Comparison of ENCODE assay signal across 8 cellular contexts in the genomic region with DNA sequence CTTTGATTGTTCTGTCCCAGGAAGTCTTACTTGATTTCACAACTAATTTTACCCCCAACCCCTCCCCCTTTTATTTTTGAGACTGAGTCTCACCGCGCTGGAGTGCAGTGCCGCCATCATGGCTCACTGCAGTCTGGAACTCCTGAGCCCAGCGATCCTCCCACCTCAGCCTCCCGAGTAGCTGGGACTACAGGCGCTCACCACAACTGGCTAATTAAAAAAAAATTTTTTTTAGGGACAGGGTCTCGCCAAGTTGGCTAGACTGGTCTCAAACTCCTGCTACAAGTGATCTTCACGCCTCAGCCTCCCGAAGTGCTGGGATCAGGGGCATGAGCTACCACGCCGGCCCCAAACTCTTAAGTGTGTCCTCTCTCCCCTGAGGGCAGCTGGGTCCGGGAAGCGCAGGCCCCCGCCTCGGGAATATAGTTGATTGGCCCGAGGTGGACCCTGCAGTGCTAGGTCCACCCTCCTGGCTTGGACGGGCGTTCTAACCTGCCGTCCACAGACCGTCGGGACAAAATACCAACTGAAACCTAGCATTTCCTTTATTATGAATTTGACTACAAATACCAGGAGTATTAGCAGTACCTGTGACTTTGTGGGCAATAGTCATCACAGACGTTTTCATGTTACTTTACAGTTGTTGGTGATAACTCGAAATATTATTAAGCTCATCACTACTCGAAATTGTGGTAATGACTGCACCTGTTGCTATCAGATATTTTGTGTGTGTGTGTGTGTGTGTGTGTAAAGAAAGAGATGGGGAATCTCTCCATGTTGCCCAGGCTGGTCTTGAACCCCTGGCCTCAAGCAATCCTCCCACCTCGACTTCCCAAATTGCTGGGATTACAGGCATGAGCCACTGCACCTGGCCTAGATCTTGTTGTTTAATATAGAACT. TPM values are rescaled to one million over a fixed set of nuclear protein-coding genes. Genes with fewer than 3 reads are reported as not detected.
DNase-seq lines count a peak whose midpoint lies in the region; ATAC-seq and TF ChIP-seq lines count a peak whose summit lies in the region.

No MANE protein-coding gene starts in this region.

- no peaks in the 10 kb centered on the region for H3K36me3 Mint-ChIP-seq in WTC11

- H3K4me1 Mint-ChIP-seq in WTC11 = peaks cover 35% of the 10 kb centered on the region

- no peaks in the 10 kb centered on the region; the same call in 1 of the 2 replicates for H3K9me3 Mint-ChIP-seq in WTC11

- peak overlapping the region; percentile 68 for H3K4me3 Mint-ChIP-seq in WTC11

- H3K27ac ChIP-seq in GM23248 (peak overlapping the region; percentile 9; the same call in 1 of the 2 replicates), right atrium auricular region (peak overlapping the region; percentile 75 to 86)

- no peaks in the 10 kb centered on the region for H3K9me2 ChIP-seq in GM23248 (ENCODE audit: insufficient read depth)

- H3K4me2 ChIP-seq in GM23248 (ENCODE audit: unreplicated experiment) = peak overlapping the region; percentile 82
- H3K4me2 ChIP-seq in skeletal muscle satellite cell (ENCODE audit: low read length) = peak overlapping the region; percentile 93

- H3F3A ChIP-seq in GM23248 (ENCODE audit: insufficient read depth) = peaks cover 10% of the 10 kb centered on the region; the same call in 1 of the 2 replicates

- peak overlapping the region; percentile 86 for H2AFZ ChIP-seq in GM23248

- POLR2A ChIA-PET in WTC11 (lab: Charles Lee) = interaction anchor here (0.6 to 1.3 kb wide), 4 partner anchors 48 to 142 kb away, joined by 3 to 6 read pairs (median 4); partner anchors contain the start of gene LIN9

- H3K27me3 ChIP-seq in GM23248 (replicated peaks; ENCODE audit: insufficient read depth) (no peaks in the 10 kb centered on the region), right atrium auricular region (no peaks in the 10 kb centered on the region), skeletal muscle satellite cell (ENCODE audit: control insufficient read depth, insufficient read depth, low read length) (peaks cover 3% of the 10 kb centered on the region)

- no peak for ATAC-seq in WTC11
- ATAC-seq in HG02885 (IDR thresholded peaks at IDR 0.05; ENCODE audit: poor library complexity, unreplicated experiment) = no peak
- no peak for ATAC-seq in GM19455 (IDR thresholded peaks at IDR 0.05; ENCODE audit: unreplicated experiment)

- H3K4me1 ChIP-seq in GM23248 (ENCODE audit: insufficient read depth) (peaks cover 18% of the 10 kb centered on the region), right atrium auricular region (peaks cover 0 to 36% of the 10 kb centered on the region in 2 donors), skeletal muscle satellite cell (ENCODE audit: control insufficient read depth, insufficient read depth, low read length) (peaks cover 35% of the 10 kb centered on the region)

- H3K9me3 ChIP-seq in GM23248 (ENCODE audit: low read depth) = no peaks in the 10 kb centered on the region
- no peaks in the 10 kb centered on the region for H3K9me3 ChIP-seq in right atrium auricular region
- no peaks in the 10 kb centered on the region for H3K9me3 ChIP-seq in skeletal muscle satellite cell (replicated peaks; ENCODE audit: low read length)

- H3K36me3 ChIP-seq in GM23248 (ENCODE audit: low read depth) (no peaks in the 10 kb centered on the region), right atrium auricular region (no peaks in the 10 kb centered on the region), skeletal muscle satellite cell (ENCODE audit: insufficient read depth, low read length) (no peaks in the 10 kb centered on the region)

- H3K79me2 ChIP-seq in GM23248 (ENCODE audit: insufficient read depth) = peaks cover 37% of the 10 kb centered on the region

- no peaks in the 10 kb centered on the region for H3K27me3 Mint-ChIP-seq in WTC11 (ENCODE audit: low read depth)

- no peaks in the 10 kb centered on the region for H4K20me1 ChIP-seq in GM23248 (ENCODE audit: insufficient read depth)

- no peak for TF ChIP-seq CTCF in WTC11 (IDR thresholded peaks at IDR 0.05)
- TF ChIP-seq CTCF in right atrium auricular region (IDR thresholded peaks at IDR 0.05) = no peak
- no peak for TF ChIP-seq CTCF in GM13976 (IDR thresholded peaks at IDR 0.05; ENCODE audit: borderline replicate concordance, control extremely low read depth, extremely low read depth, insufficient read depth, missing control alignments)

- DNase-seq in GM23248 (no peak), WTC11 (ENCODE audit: low spot score) (no peak), right atrium auricular region (ENCODE audit: low spot score) (no peak), NCI-H2107 treated with DMSO at 0.1 percent for 48 hours (lab: John Stamatoyannopoulos, UW; ENCODE audit: unreplicated experiment) (no peak), GM13976 (ENCODE audit: low spot score) (no peak)

- CTCF ChIA-PET in WTC11 (lab: Charles Lee) = interaction anchor here (0.5 to 4.3 kb wide), 56 partner anchors 9 to 1039 kb away, joined by 3 to 40 read pairs (median 5); partner anchors contain the start of genes SDE2 and STUM

- H3K9ac ChIP-seq in GM23248 (peak overlapping the region; percentile 81), skeletal muscle satellite cell (ENCODE audit: low read depth, low read length) (peak overlapping the region; percentile 47)

- in situ Hi-C loops in GM23248 (cut with MboI) = no loop called here
- in situ Hi-C loops in GM13976 (cut with MboI; ENCODE audit: low sequenced_read_pairs, unreplicated experiment) = no loop called here

- H3K4me3 ChIP-seq in GM23248 (peak overlapping the region; percentile 83), right atrium auricular region (peak overlapping the region; percentile 80 to 83), skeletal muscle satellite cell (ENCODE audit: low read length) (peak overlapping the region; percentile 99)

- 0 out of 2 replicates have a peak overlapping the region, but pooled peaks have one; percentile 59 for H3K27ac Mint-ChIP-seq in WTC11

- WGBS in GM23248 (ENCODE audit: low coverage in 1 of 2, low lambda C conversion rate in 2 of 2, missing lambda C conversion rate in 2 of 2), 2 experiments = 68 to 72% methylated on average over 25 of the region's 25 CpGs

TF ChIP-seq in WTC11, 78 proteins besides CTCF, POLR2A, EP300 and RAD21 (continues in another document):
- no peak for TF ChIP-seq MLX (CRISPR knock-in tag; IDR thresholded peaks at IDR 0.05)
- no peak for TF ChIP-seq IRF2 (CRISPR knock-in tag; IDR thresholded peaks at IDR 0.05; ENCODE audit: borderline replicate concordance, low read depth)
- no peak for TF ChIP-seq NFYB (CRISPR knock-in tag; conservative IDR thresholded peaks at IDR 0.05; ENCODE audit: low read depth)
- TF ChIP-seq ZNF281 (CRISPR knock-in tag; IDR thresholded peaks at IDR 0.05) = no peak
- no peak for TF ChIP-seq SP1 (CRISPR knock-in tag; conservative IDR thresholded peaks at IDR 0.05)
- TF ChIP-seq HMGXB4 (CRISPR knock-in tag; IDR thresholded peaks at IDR 0.05) = no peak
- TF ChIP-seq, protein P1, sequence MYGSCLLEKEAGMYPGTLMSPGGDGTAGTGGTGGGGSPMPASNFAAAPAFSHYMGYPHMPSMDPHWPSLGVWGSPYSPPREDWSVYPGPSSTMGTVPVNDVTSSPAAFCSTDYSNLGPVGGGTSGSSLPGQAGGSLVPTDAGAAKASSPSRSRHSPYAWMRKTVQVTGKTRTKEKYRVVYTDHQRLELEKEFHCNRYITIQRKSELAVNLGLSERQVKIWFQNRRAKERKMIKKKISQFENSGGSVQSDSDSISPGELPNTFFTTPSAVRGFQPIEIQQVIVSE (CRISPR knock-in tag; IDR thresholded peaks at IDR 0.05; ENCODE audit: borderline replicate concordance) = no peak
- TF ChIP-seq ZNF317 (CRISPR knock-in tag; IDR thresholded peaks at IDR 0.05; ENCODE audit: borderline replicate concordance, low read depth) = no peak

RNA-seq across cellular contexts. Expression of gene PARP1, which starts 0.6 kb away (rescaled TPM):
- 50.0 and 70.4 TPM in 2 replicates for total RNA-seq in GM23248 (2014; rRNA removed; shearing (Covaris generic))
- 46.2 and 53.4 TPM in 2 replicates for polyA plus RNA-seq in GM23248 (2016; fragmentation: Nextera tagmentation; extraction: Ambion mirVana)
- total RNA-seq in WTC11 (2021) (366 to 376 TPM (median 371 TPM) in 3 replicates), right atrium auricular region (10 to 100 TPM; 68.0 to 70.6 TPM)
- total RNA-seq in skeletal muscle satellite cell (2012; rRNA removed) = 71.0 and 80.8 TPM in 2 replicates
